ENCODE assay signal across 24 cellular contexts in genomic region chr3:46868301-46868700, GRCh38. TPM values are rescaled to one million over a fixed set of nuclear protein-coding genes. Genes with fewer than 3 reads are reported as not detected.
DNase-seq lines count a peak whose midpoint lies in the region; ATAC-seq and TF ChIP-seq lines count a peak whose summit lies in the region.
"Had no signal": no experiment of that assay in that cellular context is flagged by ENCODE, and none has a peak within 500 bp of the region (broad histone marks: within the 10 kb centered on the region; RNA-seq: fewer than 3 reads in every experiment).

No MANE protein-coding gene starts in this region.

- DNase-seq in ascending aorta (ENCODE audit: low spot score in 2 of 2) (no peak), heart left ventricle (peak in 3 of 5 donors; percentile 33 to 69 (median 62)), myocyte (ENCODE audit: low read depth) (peak; percentile 83), testis (no peak), A673 (ENCODE audit: low spot score) (no peak)
- DNase-seq in activated T-helper 2 cell treated with anti-CD3 and anti-CD28 coated beads, Interferon-gamma antibody, Interleukin-2, Interleukin-4, amounts not matched to agents 10 μg/mL and 5 μg/mL and 100 μg/mL, durations not matched to agents 14 hours and 24 hours and 36 hours (ENCODE audit: low spot score), result no peak
- DNase-seq: activated B cell treated with CpG ODN at 0.5 μM for 24 hours; activated CD4-positive, alpha-beta T cell treated with anti-CD3 and anti-CD28 coated beads, Interleukin-2, amount 50 U/mL, for 48 hours; activated CD8-positive, alpha-beta memory T cell treated with anti-CD3 and anti-CD28 coated beads, Interleukin-2, amount 50 U/mL, for 48 hours; activated effector memory CD4-positive, alpha-beta T cell treated with Interleukin-2 at 50 U/mL for 16 hours; activated naive CD8-positive, alpha-beta T cell treated with anti-CD3 and anti-CD28 coated beads, Interleukin-2, amount 50 U/mL, for 24 hours; CD8-positive, alpha-beta T cell; DMS53; GDM1; H9; MG63; NCI-H146; NCI-H2171; NCI-H526 treated with DMSO at 0.1 percent for 48 hours; RPMI8226; T1000 had no signal

- no peaks in the 10 kb centered on the region for H3K9me3 Mint-ChIP-seq in activated T-helper 2 cell treated with anti-CD3 and anti-CD28 coated beads, Interferon-gamma antibody, Interleukin-2, Interleukin-4, amounts not matched to agents 10 μg/mL and 5 μg/mL and 100 μg/mL, durations not matched to agents 14 hours and 24 hours and 36 hours
- H3K9me3 Mint-ChIP-seq: activated B cell treated with CpG ODN at 0.5 μM for 24 hours; activated naive CD8-positive, alpha-beta T cell treated with anti-CD3 and anti-CD28 coated beads, Interleukin-2, amount 50 U/mL, for 24 hours; CD8-positive, alpha-beta T cell; H9 had no signal

- no peaks in the 10 kb centered on the region for H3K9me3 ChIP-seq in ascending aorta
- no peaks in the 10 kb centered on the region for H3K9me3 ChIP-seq in heart left ventricle
- H3K9me3 ChIP-seq in testis, result no peaks in the 10 kb centered on the region
- no peaks in the 10 kb centered on the region for H3K9me3 ChIP-seq in A673 (ENCODE audit: low read depth, low read length, poor library complexity, severe bottlenecking)
- H3K9me3 ChIP-seq: MG63, neutrophil had no signal

- no peak overlapping the region for H3K4me3 Mint-ChIP-seq in activated T-helper 2 cell treated with anti-CD3 and anti-CD28 coated beads, Interferon-gamma antibody, Interleukin-2, Interleukin-4, amounts not matched to agents 10 μg/mL and 5 μg/mL and 100 μg/mL, durations not matched to agents 14 hours and 24 hours and 36 hours (ENCODE audit: low read depth)
- H3K4me3 Mint-ChIP-seq: activated B cell treated with CpG ODN at 0.5 μM for 24 hours; activated naive CD8-positive, alpha-beta T cell treated with anti-CD3 and anti-CD28 coated beads, Interleukin-2, amount 50 U/mL, for 24 hours; CD8-positive, alpha-beta T cell; H9 had no signal

- peaks cover 15 to 30% of the 10 kb centered on the region in 2 donors for H3K4me1 ChIP-seq in ascending aorta
- H3K4me1 ChIP-seq in heart left ventricle, result peaks cover 13 to 85% (median 48%) of the 10 kb centered on the region in 12 donors
- peaks cover 47% of the 10 kb centered on the region for H3K4me1 ChIP-seq in testis
- no peaks in the 10 kb centered on the region for H3K4me1 ChIP-seq in A673 (ENCODE audit: insufficient read depth, low read length, poor library complexity, severe bottlenecking)

- H3K36me3 Mint-ChIP-seq in activated T-helper 2 cell treated with anti-CD3 and anti-CD28 coated beads, Interferon-gamma antibody, Interleukin-2, Interleukin-4, amounts not matched to agents 10 μg/mL and 5 μg/mL and 100 μg/mL, durations not matched to agents 14 hours and 24 hours and 36 hours (ENCODE audit: low read depth), result no peaks in the 10 kb centered on the region
- H3K36me3 Mint-ChIP-seq: CD8-positive, alpha-beta T cell had no signal

- H3K27ac ChIP-seq in ascending aorta (peak overlapping the region; percentile 23 to 73), heart left ventricle (peak overlapping the region; percentile 63 to 100 (median 86)), testis (peak overlapping the region; percentile 38 to 39), A673 (ENCODE audit: low read depth, low read length, poor library complexity, severe bottlenecking) (no peak overlapping the region)
- H3K27ac ChIP-seq: neutrophil had no signal

- H3K27me3 ChIP-seq in ascending aorta (no peaks in the 10 kb centered on the region), heart left ventricle (no peaks in the 10 kb centered on the region), testis (no peaks in the 10 kb centered on the region), A673 (replicated peaks; ENCODE audit: insufficient read depth, low read depth, low read length, poor library complexity) (no peaks in the 10 kb centered on the region)
- H3K27me3 ChIP-seq: MG63 had no signal

- H3K4me1 Mint-ChIP-seq in activated T-helper 2 cell treated with anti-CD3 and anti-CD28 coated beads, Interferon-gamma antibody, Interleukin-2, Interleukin-4, amounts not matched to agents 10 μg/mL and 5 μg/mL and 100 μg/mL, durations not matched to agents 14 hours and 24 hours and 36 hours (ENCODE audit: low read depth), result peaks cover 2% of the 10 kb centered on the region

- H3K36me3 ChIP-seq in ascending aorta (no peaks in the 10 kb centered on the region), heart left ventricle (no peaks in the 10 kb centered on the region), testis (ENCODE audit: low read depth, missing control alignments) (no peaks in the 10 kb centered on the region), A673 (ENCODE audit: insufficient read depth, low read length, poor library complexity, severe bottlenecking) (no peaks in the 10 kb centered on the region)
- H3K36me3 ChIP-seq: MG63, neutrophil had no signal

- 30 to 63% (median 57%) methylated on average over 4 to 8 of the region's 8 CpGs for WGBS in heart left ventricle, 4 donors
- WGBS in testis, 2 donors, result 68 to 80% methylated on average over 2 to 8 of the region's 8 CpGs

- peaks cover 4% of the 10 kb centered on the region for H3K27me3 Mint-ChIP-seq in activated T-helper 2 cell treated with anti-CD3 and anti-CD28 coated beads, Interferon-gamma antibody, Interleukin-2, Interleukin-4, amounts not matched to agents 10 μg/mL and 5 μg/mL and 100 μg/mL, durations not matched to agents 14 hours and 24 hours and 36 hours (ENCODE audit: low read depth)

- no TSS peak for BruUV-seq in A673 (replicated peaks; lab: Mats Ljungman, UMichigan)

- CTCF ChIA-PET in A673 (lab: Charles Lee), result interaction anchor here (1.0 to 1.1 kb wide), 2 partner anchors 8 to 41 kb away, joined by 3 to 4 read pairs; no protein-coding TSS in a partner anchor

- H3K27ac Mint-ChIP-seq in activated T-helper 2 cell treated with anti-CD3 and anti-CD28 coated beads, Interferon-gamma antibody, Interleukin-2, Interleukin-4, amounts not matched to agents 10 μg/mL and 5 μg/mL and 100 μg/mL, durations not matched to agents 14 hours and 24 hours and 36 hours, result no peak overlapping the region
- H3K27ac Mint-ChIP-seq: activated B cell treated with CpG ODN at 0.5 μM for 24 hours; activated naive CD8-positive, alpha-beta T cell treated with anti-CD3 and anti-CD28 coated beads, Interleukin-2, amount 50 U/mL, for 24 hours; CD8-positive, alpha-beta T cell; H9 had no signal

- no peak for TF ChIP-seq POLR2A in heart left ventricle (IDR thresholded peaks at IDR 0.05)
- TF ChIP-seq POLR2A in testis (IDR thresholded peaks at IDR 0.05), result no peak

- H3K4me3 ChIP-seq in ascending aorta (no peak overlapping the region), heart left ventricle (no peak overlapping the region), testis (no peak overlapping the region), A673 (ENCODE audit: low read depth, low read length, poor library complexity, severe bottlenecking) (no peak overlapping the region)
- H3K4me3 ChIP-seq: MG63 had no signal

- intact Hi-C loops in ascending aorta (cut with DNase I), result no loop called here
- intact Hi-C loops in heart left ventricle (cut with DNase I), result loop anchor here in 8 of 10 donors (5.0 to 10.0 kb wide), 5 partner anchors 39 to 456 kb away; partner anchors contain the start of genes CCDC12 (in 1 of the 8), NBEAL2 (in 1 of the 8) and TMIE (in 1 of the 8)
- intact Hi-C loops in testis (cut with DNase I; ENCODE audit: low total_unique reads), result no loop called here
- intact Hi-C loops in A673 (cut with micrococcal nuclease; ENCODE audit: unreplicated experiment), result loop anchor here (5.0 kb wide), 1 partner anchor 39 kb away; no protein-coding TSS in a partner anchor
- intact Hi-C loops in activated T-helper 2 cell treated with anti-CD3 and anti-CD28 coated beads, Interferon-gamma antibody, Interleukin-2, Interleukin-4, amounts not matched to agents 10 μg/mL and 5 μg/mL and 100 μg/mL, durations not matched to agents 14 hours and 24 hours and 36 hours (cut with micrococcal nuclease), result loop anchor here (5.0 kb wide), 2 partner anchors 39 to 454 kb away; no protein-coding TSS in a partner anchor

- ATAC-seq in heart left ventricle, result peak in 1 of 4 donors; percentile 1
- ATAC-seq in HG02678 (IDR thresholded peaks at IDR 0.05; ENCODE audit: unreplicated experiment), result no peak
- no peak for ATAC-seq in GM18511 (IDR thresholded peaks at IDR 0.05; ENCODE audit: unreplicated experiment)
- ATAC-seq: activated naive CD8-positive, alpha-beta T cell treated with anti-CD3 and anti-CD28 coated beads, Interleukin-2, amount 50 U/mL, for 24 hours; CD8-positive, alpha-beta T cell had no signal

- TF ChIP-seq CTCF in ascending aorta (IDR thresholded peaks at IDR 0.05), result no peak
- no peak for TF ChIP-seq CTCF in heart left ventricle (IDR thresholded peaks at IDR 0.05)
- no peak for TF ChIP-seq CTCF in testis (IDR thresholded peaks at IDR 0.05)
- TF ChIP-seq CTCF in A673 (conservative IDR thresholded peaks at IDR 0.05; ENCODE audit: low read depth, low read length), result no peak

- POLR2A ChIA-PET in A673 (lab: Charles Lee; ENCODE audit: low non-redundant PET), result no interaction called here

RNA-seq across cellular contexts. Expression of gene MYL3, which starts 5.1 kb away (rescaled TPM):
- total RNA-seq in ascending aorta (3.6 TPM), heart left ventricle (over 10,000 TPM in 1 of 9 donors, 1,000 to 10,000 TPM in 8; 4,961 to 10,676 (median 6,839) TPM), myocyte (4.5 and 7.8 TPM in 2 replicates), testis (1 to 10 TPM; 1.2 to 3.0 TPM), A673 (2021) (not detected in 2 replicates)
- polyA plus RNA-seq in heart left ventricle (over 10,000 TPM in 1 of 2 donors, 1,000 to 10,000 TPM in 1; 5,594 to 12,544 TPM), testis (ENCODE audit: insufficient read depth, low read depth, low replicate concordance) (14.5 TPM)
- polyA plus RNA-seq in myocyte (2012), result 10.2 TPM
- not detected in 2 replicates for total RNA-seq in activated T-helper 2 cell treated with anti-CD3 and anti-CD28 coated beads, Interferon-gamma antibody, Interleukin-2, Interleukin-4, amounts not matched to agents 10 μg/mL and 5 μg/mL and 100 μg/mL, durations not matched to agents 14 hours and 24 hours and 36 hours
- total RNA-seq: activated B cell treated with CpG ODN at 0.5 μM for 24 hours; CD8-positive, alpha-beta T cell had no signal

RNA-seq across cellular contexts. Expression of gene PTH1R, which starts 9.2 kb away (rescaled TPM):
- total RNA-seq in ascending aorta (10.3 TPM), heart left ventricle (10 to 100 TPM in 2 of 9 donors, 1 to 10 TPM in 7; 2.1 to 15.6 (median 6.0) TPM), myocyte (5.6 and 5.7 TPM in 2 replicates), testis (10 to 100 TPM in 1 of 2 donors, 1 to 10 TPM in 1; 8.4 to 11.3 TPM), A673 (2021) (1.2 and 1.7 TPM in 2 replicates)
- polyA plus RNA-seq in heart left ventricle (10 to 100 TPM in 1 of 2 donors, 1 to 10 TPM in 1; 6.5 to 23.4 TPM), testis (ENCODE audit: insufficient read depth, low read depth, low replicate concordance) (10.2 TPM)
- 3.6 TPM for polyA plus RNA-seq in myocyte (2012)
- total RNA-seq in activated T-helper 2 cell treated with anti-CD3 and anti-CD28 coated beads, Interferon-gamma antibody, Interleukin-2, Interleukin-4, amounts not matched to agents 10 μg/mL and 5 μg/mL and 100 μg/mL, durations not matched to agents 14 hours and 24 hours and 36 hours, result not detected in 2 replicates
- total RNA-seq: activated B cell treated with CpG ODN at 0.5 μM for 24 hours; CD8-positive, alpha-beta T cell had no signal

Comparison
In these comparisons a context has a peak if more than half of its experiments do, and no peak if none do; other contexts are left out.
1. DNase-seq: peak in heart left ventricle (3 of 5) and myocyte (single experiment); none in ascending aorta (0 of 2), testis (single experiment), A673 (single experiment) and activated T-helper 2 cell treated with anti-CD3 and anti-CD28 coated beads, Interferon-gamma antibody, Interleukin-2, Interleukin-4, amounts not matched to agents 10 μg/mL and 5 μg/mL and 100 μg/mL, durations not matched to agents 14 hours and 24 hours and 36 hours (single experiment).
2. RNA of gene MYL3, which starts 5.1 kb away (total RNA-seq): 4,961 to 10,676 TPM in heart left ventricle; 4.5 to 7.8 TPM in myocyte, 3.6 TPM in ascending aorta (single experiment), 1.2 to 3.0 TPM in testis, not detected in A673 and not detected in activated T-helper 2 cell treated with anti-CD3 and anti-CD28 coated beads, Interferon-gamma antibody, Interleukin-2, Interleukin-4, amounts not matched to agents 10 μg/mL and 5 μg/mL and 100 μg/mL, durations not matched to agents 14 hours and 24 hours and 36 hours; every median in the first group is over 100 times any median in the second.
3. intact Hi-C loops: an anchor here in heart left ventricle (5.0 to 10.0 kb wide), A673 (5.0 kb wide) and activated T-helper 2 cell treated with anti-CD3 and anti-CD28 coated beads, Interferon-gamma antibody, Interleukin-2, Interleukin-4, amounts not matched to agents 10 μg/mL and 5 μg/mL and 100 μg/mL, durations not matched to agents 14 hours and 24 hours and 36 hours (5.0 kb wide); none called in ascending aorta and testis.